10 cellular contexts compared by ENCODE assay signal in the genomic region with DNA sequence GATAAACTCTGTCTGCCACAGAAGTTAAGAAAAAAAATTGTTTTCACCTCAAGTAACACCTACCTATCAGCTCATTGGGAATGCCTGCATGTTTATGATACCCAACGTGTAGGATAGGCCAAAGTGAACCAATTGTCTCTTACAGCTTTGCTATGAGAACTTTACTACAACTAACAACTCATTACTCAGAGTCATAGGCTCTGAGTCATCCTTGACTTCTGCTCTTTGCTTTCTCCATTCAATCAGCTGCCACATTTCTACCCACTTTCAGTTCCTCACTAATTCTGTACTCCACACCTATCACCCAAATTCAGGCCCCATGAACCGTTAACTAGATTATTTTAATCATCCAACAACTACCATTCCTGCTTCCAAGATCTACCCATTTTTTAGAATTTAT.
DNase-seq lines count a peak whose midpoint lies in the region; ATAC-seq and TF ChIP-seq lines count a peak whose summit lies in the region.
"Had no signal": no experiment of that assay in that cellular context is flagged by ENCODE, and none has a peak within 500 bp of the region (broad histone marks: within the 10 kb centered on the region; RNA-seq: fewer than 3 reads in every experiment).

No MANE protein-coding gene starts in this region.

- no peaks in the 10 kb centered on the region for H3K36me3 ChIP-seq in mesendoderm (ENCODE audit: control insufficient read depth, insufficient read depth, low read length)
- H3K36me3 ChIP-seq: left ventricle myocardium inferior had no signal

- no peak overlapping the region for H3K9ac ChIP-seq in mesendoderm (ENCODE audit: low read length)

- H4K8ac ChIP-seq in mesendoderm (ENCODE audit: low read depth, low read length) = no peak overlapping the region

- no peak overlapping the region for H2BK5ac ChIP-seq in mesendoderm (ENCODE audit: low read length)

- H3K56ac ChIP-seq in mesendoderm (ENCODE audit: low read length) = no peak overlapping the region

- no peaks in the 10 kb centered on the region for H3K4me1 ChIP-seq in mesendoderm (ENCODE audit: control insufficient read depth, low read depth, low read length)
- H3K4me1 ChIP-seq: left ventricle myocardium inferior had no signal

- H2BK15ac ChIP-seq in mesendoderm (replicated peaks; ENCODE audit: low read depth) = no peak overlapping the region

- H3K18ac ChIP-seq in mesendoderm (ENCODE audit: low read length) = no peak overlapping the region

- no peak for TF ChIP-seq CTCF in NB4 (IDR thresholded peaks at IDR 0.05; ENCODE audit: low read depth, low read length)

- H4K5ac ChIP-seq in mesendoderm (ENCODE audit: low read length) = no peak overlapping the region

- H3K23ac ChIP-seq in mesendoderm (ENCODE audit: low read length) = no peak overlapping the region

- no peak overlapping the region for H2AK5ac ChIP-seq in mesendoderm (ENCODE audit: low read length)

- ATAC-seq in GM18867 (IDR thresholded peaks at IDR 0.05; ENCODE audit: unreplicated experiment) (peak; percentile 99), HG02763 (IDR thresholded peaks at IDR 0.05; ENCODE audit: unreplicated experiment) (peak; percentile 93), left ventricle myocardium superior (no peak)
- ATAC-seq: Panc1 had no signal

- intact Hi-C loops in left ventricle myocardium superior (cut with micrococcal nuclease) = no loop called here

- DNase-seq in NB4 (ENCODE audit: low read depth) = peak; percentile 1
- peak; percentile 55 for DNase-seq in mesendoderm
- DNase-seq in stimulated activated naive CD4-positive, alpha-beta T cell treated with Interleukin-2 at 50 U/mL for 16 hours (lab: John Stamatoyannopoulos, UW) = no peak
- DNase-seq in hypothalamus (lab: John Stamatoyannopoulos, UW) = no peak
- DNase-seq in left ventricle myocardium superior = no peak
- DNase-seq in globus pallidus (ENCODE audit: low spot score) = no peak
- DNase-seq: left ventricle myocardium inferior had no signal

- no peak overlapping the region for H3K4me3 ChIP-seq in NB4 (ENCODE audit: low read depth, low read length)
- H3K4me3 ChIP-seq in mesendoderm (ENCODE audit: low read length) = no peak overlapping the region
- H3K4me3 ChIP-seq: left ventricle myocardium inferior had no signal

- 100% methylated on average over 1 of the region's 2 CpGs for WGBS in mesendoderm (ENCODE audit: extremely low coverage, insufficient coverage, low lambda C conversion rate)

- no peaks in the 10 kb centered on the region for H3K79me2 ChIP-seq in mesendoderm (ENCODE audit: control insufficient read depth, insufficient read depth, low read length)

- no peak overlapping the region for H2BK120ac ChIP-seq in mesendoderm (ENCODE audit: low read depth, low read length)

- no peak overlapping the region for H3K4ac ChIP-seq in mesendoderm (ENCODE audit: low read depth, low read length)

- H3K27me3 ChIP-seq in mesendoderm (ENCODE audit: insufficient read depth, low read length, poor library complexity) = no peaks in the 10 kb centered on the region

- no peak overlapping the region for H3K4me2 ChIP-seq in mesendoderm (ENCODE audit: low read length)

- no peak overlapping the region for H3K27ac ChIP-seq in mesendoderm (ENCODE audit: low read depth, low read length)
- H3K27ac ChIP-seq: left ventricle myocardium inferior had no signal

- TF ChIP-seq POLR2A in NB4 (IDR thresholded peaks at IDR 0.05; ENCODE audit: extremely low read depth, insufficient read length) = no peak

- no peaks in the 10 kb centered on the region for H3K79me1 ChIP-seq in mesendoderm (ENCODE audit: low read length)

Comparison
In these comparisons a context has a peak if more than half of its experiments do, and no peak if none do; other contexts are left out.
1. DNase-seq: peak in NB4 (single experiment) and mesendoderm (single experiment); none in stimulated activated naive CD4-positive, alpha-beta T cell treated with Interleukin-2 at 50 U/mL for 16 hours (single experiment), hypothalamus (0 of 51), left ventricle myocardium superior (single experiment) and globus pallidus (single experiment).